29 cellular contexts compared by ENCODE assay signal in genomic region chr6:867378-867777, GRCh38.
"Had no signal": no experiment of that assay in that cellular context is flagged by ENCODE, and none has a peak within 500 bp of the region (broad histone marks: within the 10 kb centered on the region; RNA-seq: fewer than 3 reads in every experiment).

No MANE protein-coding gene starts in this region.

- H3K9me3 ChIP-seq: ovary, psoas muscle, right lobe of liver, sigmoid colon, spleen, thoracic aorta, thyroid gland, tibial nerve, upper lobe of left lung, vagina had no signal

- H3K4me3 ChIP-seq: ovary, psoas muscle, right lobe of liver, sigmoid colon, smooth muscle cell, spleen, thoracic aorta, thyroid gland, tibial nerve, upper lobe of left lung, vagina had no signal

- H3K27me3 ChIP-seq: ovary, right lobe of liver, thyroid gland, upper lobe of left lung, vagina had no signal

- H2AFZ ChIP-seq: parathyroid adenoma had no signal

- ATAC-seq: naive thymus-derived CD8-positive, alpha-beta T cell; natural killer cell treated with Interleukin-12 subunit alpha and Interleukin-12 subunit beta and Interleukin-15 and Interleukin-18, amount 100 ng/mL, for 72 hours; psoas muscle; right cardiac atrium; stimulated activated memory B cell treated with anti-CD40 and anti-IgM and Interleukin-4, amounts not matched to agents 10 μg/mL and 1 μg/mL and 100 μg/mL, for 72 hours; stimulated activated naive CD8-positive, alpha-beta T cell treated with anti-CD3 and anti-CD28 coated beads, Interleukin-15, amount 100 ng/mL, for 72 hours; stimulated activated naive CD8-positive, alpha-beta T cell treated with anti-CD3 and anti-CD28 coated beads, Interleukin-15, Interleukin-2, amounts not matched to agents 100 U/mL and 50 U/mL, for 24 hours had no signal

- H3K36me3 ChIP-seq: ovary, right lobe of liver, sigmoid colon, spleen, thoracic aorta, thyroid gland, tibial nerve, upper lobe of left lung, vagina had no signal

- DNase-seq: naive B cell; naive thymus-derived CD8-positive, alpha-beta T cell; nephron progenitor cell; occipital lobe; ovary; posterior cingulate gyrus; psoas muscle; right cardiac atrium; right lobe of liver; sigmoid colon; spleen; stimulated activated CD4-positive, alpha-beta T cell treated with anti-CD3 and anti-CD28 coated beads, Interleukin-12 subunit alpha, Interleukin-12 subunit beta, amount 100 ng/mL, for 4 hours; stimulated activated CD4-positive, alpha-beta T cell treated with anti-CD3 and anti-CD28 coated beads, Interleukin-1b, Interleukin-23, amount 100 ng/mL, for 48 hours; stimulated activated CD4-positive, alpha-beta T cell treated with anti-CD3 and anti-CD28 coated beads, Interleukin-4, amount 100 ng/mL, for 1 hour; stimulated activated CD4-positive, alpha-beta T cell treated with anti-CD3 and anti-CD28 coated beads, Interleukin-4, amount 100 ng/mL, for 4 hours; stimulated activated CD8-positive, alpha-beta memory T cell treated with anti-CD3 and anti-CD28 coated beads, Interleukin-4, amount 100 ng/mL, for 48 hours; stimulated activated naive CD4-positive, alpha-beta T cell; stimulated activated naive CD8-positive, alpha-beta T cell treated with anti-CD3 and anti-CD28 coated beads, Interleukin-15, amount 100 ng/mL, for 72 hours; stimulated activated naive CD8-positive, alpha-beta T cell treated with anti-CD3 and anti-CD28 coated beads, Interleukin-15, Interleukin-2, amounts not matched to agents 100 U/mL and 50 U/mL, for 24 hours; thyroid gland; trophoblast cell; upper lobe of left lung had no signal

- H3K4me2 ChIP-seq: smooth muscle cell had no signal

- H3K27ac ChIP-seq: ovary, parathyroid adenoma, psoas muscle, right lobe of liver, sigmoid colon, spleen, thoracic aorta, thyroid gland, tibial nerve, upper lobe of left lung, vagina had no signal

- H3K9ac ChIP-seq: parathyroid adenoma had no signal

- H3K4me1 ChIP-seq: parathyroid adenoma, psoas muscle, right lobe of liver, sigmoid colon, spleen, thyroid gland, tibial nerve, vagina had no signal
